ENCODE assay signal across 28 cellular contexts in the genomic region with DNA sequence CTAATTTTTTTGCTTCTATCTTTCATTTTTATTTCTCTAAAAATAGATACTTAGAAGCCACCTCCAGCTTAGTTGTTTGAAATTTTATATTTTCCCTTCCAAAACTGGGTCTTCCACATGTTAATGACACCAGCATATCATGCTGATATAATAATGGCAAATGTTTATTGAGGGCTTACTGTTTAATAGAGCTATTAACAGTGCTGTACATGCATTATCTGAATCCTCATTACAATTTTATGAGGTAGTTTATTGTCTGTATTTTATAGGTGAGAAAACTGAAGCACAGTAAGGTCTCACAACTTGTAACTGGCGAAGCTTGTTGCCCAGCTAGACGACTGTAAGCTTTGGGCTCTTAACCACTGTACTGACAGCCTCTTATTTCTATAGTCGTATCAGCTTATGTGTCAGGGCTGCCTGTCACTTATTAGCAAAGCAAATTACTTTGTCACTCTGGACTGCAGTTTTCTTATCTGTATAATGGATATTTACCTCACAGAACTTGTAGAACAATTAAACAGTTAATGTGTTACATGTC.
"Had no signal": no experiment of that assay in that cellular context is flagged by ENCODE, and none has a peak within 500 bp of the region (broad histone marks: within the 10 kb centered on the region; RNA-seq: fewer than 3 reads in every experiment).

No MANE protein-coding gene starts in this region.

- H3K27me3 ChIP-seq: adrenal gland, body of pancreas, esophagus muscularis mucosa, foreskin keratinocyte, heart right ventricle, sigmoid colon, stomach, suprapubic skin, tibial artery, upper lobe of right lung had no signal

- H3K27ac ChIP-seq: adrenal gland, body of pancreas, esophagus muscularis mucosa, foreskin keratinocyte, parathyroid adenoma, psoas muscle, sigmoid colon, stomach, suprapubic skin, upper lobe of right lung had no signal

- H3K27me3 Mint-ChIP-seq: activated naive CD8-positive, alpha-beta T cell treated with anti-CD3 and anti-CD28 coated beads for 36 hours; naive B cell; stimulated activated naive B cell treated with anti-CD40 and anti-IgM and Interleukin-4, amounts not matched to agents 10 μg/mL and 1 μg/mL and 100 μg/mL, for 72 hours had no signal

- H3K9me3 Mint-ChIP-seq: activated naive CD4-positive, alpha-beta T cell treated with anti-CD3 and anti-CD28 coated beads for 36 hours; activated naive CD8-positive, alpha-beta T cell treated with anti-CD3 and anti-CD28 coated beads for 36 hours; naive B cell; stimulated activated naive B cell treated with anti-CD40 and anti-IgM and Interleukin-4, amounts not matched to agents 10 μg/mL and 1 μg/mL and 100 μg/mL, for 72 hours; T-helper 2 cell treated with Interferon-gamma antibody and Interleukin-4, amounts not matched to agents 5 μg/mL and 100 μg/mL, for 36 hours had no signal

- H3K4me1 ChIP-seq: foreskin keratinocyte, parathyroid adenoma had no signal

- DNase-seq: activated CD4-positive, alpha-beta T cell treated with anti-CD3 and anti-CD28 coated beads for 4 hours; activated CD4-positive, alpha-beta T cell treated with anti-CD3 and anti-CD28 coated beads, Interleukin-2, amount 50 U/mL, for 4 hours; activated CD8-positive, alpha-beta memory T cell treated with anti-CD3 and anti-CD28 coated beads for 24 hours; activated effector memory CD4-positive, alpha-beta T cell treated with anti-CD3 and anti-CD28 coated beads, Interleukin-2, amount 50 U/mL, for 16 hours; activated naive CD4-positive, alpha-beta T cell treated with anti-CD3 and anti-CD28 coated beads for 36 hours; activated naive CD8-positive, alpha-beta T cell treated with anti-CD3 and anti-CD28 coated beads for 36 hours; adrenal gland; aorta; body of pancreas; dermis blood vessel endothelial cell; effector CD4-positive, alpha-beta T cell; foreskin keratinocyte; heart right ventricle; left ventricle myocardium superior; naive B cell; nucleus accumbens; psoas muscle; sigmoid colon; stimulated activated CD4-positive, alpha-beta T cell treated with anti-CD3 and anti-CD28 coated beads, Interleukin-1b, Interleukin-23, amount 100 ng/mL, for 48 hours; stimulated activated naive B cell treated with anti-CD40 and anti-IgM and Interleukin-4, amounts not matched to agents 10 μg/mL and 1 μg/mL and 100 μg/mL, for 72 hours; stomach; tibial artery; upper lobe of right lung had no signal

- H3K4me3 ChIP-seq: adrenal gland, body of pancreas, esophagus muscularis mucosa, heart right ventricle, psoas muscle, sigmoid colon, smooth muscle cell, stomach, suprapubic skin, tibial artery, upper lobe of right lung had no signal

- ATAC-seq: body of pancreas; foreskin keratinocyte; heart right ventricle; left ventricle myocardium superior; psoas muscle; stimulated activated naive B cell treated with anti-CD40 and anti-IgM and Interleukin-4, amounts not matched to agents 10 μg/mL and 1 μg/mL and 100 μg/mL, for 72 hours; upper lobe of right lung had no signal

- H3K27ac Mint-ChIP-seq: activated naive CD8-positive, alpha-beta T cell treated with anti-CD3 and anti-CD28 coated beads for 36 hours; stimulated activated naive B cell treated with anti-CD40 and anti-IgM and Interleukin-4, amounts not matched to agents 10 μg/mL and 1 μg/mL and 100 μg/mL, for 72 hours; T-helper 2 cell treated with Interferon-gamma antibody and Interleukin-4, amounts not matched to agents 5 μg/mL and 100 μg/mL, for 36 hours had no signal

- H3K36me3 ChIP-seq: upper lobe of right lung had no signal

- H3K4me3 Mint-ChIP-seq: activated naive CD4-positive, alpha-beta T cell treated with anti-CD3 and anti-CD28 coated beads for 36 hours; activated naive CD8-positive, alpha-beta T cell treated with anti-CD3 and anti-CD28 coated beads for 36 hours; naive B cell; stimulated activated naive B cell treated with anti-CD40 and anti-IgM and Interleukin-4, amounts not matched to agents 10 μg/mL and 1 μg/mL and 100 μg/mL, for 72 hours; T-helper 2 cell treated with Interferon-gamma antibody and Interleukin-4, amounts not matched to agents 5 μg/mL and 100 μg/mL, for 36 hours had no signal

- H3K9me3 ChIP-seq: adrenal gland, body of pancreas, esophagus muscularis mucosa, heart right ventricle, psoas muscle, sigmoid colon, stomach, suprapubic skin, tibial artery, upper lobe of right lung had no signal
